23 cellular contexts compared by ENCODE assay signal in the genomic region with DNA sequence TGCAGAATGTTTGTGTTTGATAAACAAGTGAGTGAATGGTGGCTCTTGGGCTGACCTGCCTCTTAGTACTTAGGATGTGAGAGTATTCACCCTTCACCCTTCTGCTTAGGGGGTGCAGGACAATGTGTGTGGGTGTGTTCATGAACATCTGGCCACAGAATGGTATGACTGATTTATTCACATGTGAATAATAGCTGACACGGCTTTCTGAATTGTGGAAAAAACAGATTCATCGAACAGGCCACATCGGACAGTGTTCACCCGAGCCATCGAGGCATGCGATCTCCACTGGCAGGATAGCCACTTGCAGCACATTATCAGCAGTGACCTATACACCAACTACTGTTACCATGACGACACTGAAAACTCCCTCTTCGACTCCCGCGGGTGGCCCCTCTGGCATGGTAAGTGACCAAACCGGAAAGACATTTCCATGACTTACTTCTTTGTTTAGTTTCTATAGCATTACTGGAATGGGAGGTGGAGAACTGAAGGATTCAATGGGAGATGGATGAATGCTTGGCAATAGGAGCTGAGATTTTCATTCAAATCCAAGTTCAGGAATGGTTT.
A peak's percentile ranks its signal among the peaks of the same experiment; 100 is the strongest.
DNase-seq lines count a peak whose midpoint lies in the region; TF ChIP-seq lines count a peak whose summit lies in the region.
"Had no signal": no experiment of that assay in that cellular context is flagged by ENCODE, and none has a peak within 500 bp of the region (broad histone marks: within the 10 kb centered on the region; RNA-seq: fewer than 3 reads in every experiment).

No MANE protein-coding gene starts in this region.

- no peaks in the 10 kb centered on the region for H3K27me3 ChIP-seq in brain microvascular endothelial cell (replicated peaks)
- H3K27me3 ChIP-seq in osteoblast (ENCODE audit: insufficient read depth, low read length) = no peaks in the 10 kb centered on the region
- H3K27me3 ChIP-seq: adrenal gland; BLaER1 treated with 17β-estradiol and CSF1 and Interleukin-3, amounts not matched to agents 10 nM and 100 nM; left lung; testis had no signal

- peaks cover 23% of the 10 kb centered on the region for H3K36me3 Mint-ChIP-seq in type B pancreatic cell

- H3K4me1 ChIP-seq in osteoblast (ENCODE audit: insufficient read depth, low read length) = no peaks in the 10 kb centered on the region
- H3K4me1 ChIP-seq: adrenal gland; BLaER1 treated with 17β-estradiol and CSF1 and Interleukin-3, amounts not matched to agents 10 nM and 100 nM; left lung; testis had no signal

- peak; percentile 2 for DNase-seq in NCI-H146 (lab: John Stamatoyannopoulos, UW)
- no peak for DNase-seq in NCI-H146 treated with DMSO at 0.1 percent for 48 hours (lab: John Stamatoyannopoulos, UW; ENCODE audit: unreplicated experiment)
- peak; percentile 35 for DNase-seq in brain microvascular endothelial cell
- peak; percentile 26 for DNase-seq in kidney tubule cell (ENCODE audit: low spot score)
- no peak for DNase-seq in type B pancreatic cell (ENCODE audit: extremely low spot score, unreplicated experiment)
- DNase-seq in stimulated activated CD4-positive, alpha-beta T cell treated with anti-CD3 and anti-CD28 coated beads, Interleukin-12 subunit alpha, Interleukin-12 subunit beta, amount 100 ng/mL, for 4 hours = no peak
- no peak for DNase-seq in osteoblast (ENCODE audit: insufficient read length, low spot score, missing footprints)
- DNase-seq in inferior parietal cortex (ENCODE audit: extremely low spot score) = no peak
- DNase-seq: 8988T; activated CD8-positive, alpha-beta T cell treated with anti-CD3 and anti-CD28 coated beads for 36 hours; adrenal gland; DMS153; left lung; naive thymus-derived CD4-positive, alpha-beta T cell; NCI-H1930; NCI-H510A treated with DMSO at 0.1 percent for 48 hours; right cardiac atrium; stimulated activated CD4-positive, alpha-beta T cell treated with anti-CD3 and anti-CD28 coated beads, Interleukin-2, amount 100 ng/mL, for 48 hours; stimulated activated CD8-positive, alpha-beta memory T cell treated with anti-CD3 and anti-CD28 coated beads, Interleukin-4, amount 100 ng/mL, for 48 hours; testis had no signal

- H3K4me3 ChIP-seq in brain microvascular endothelial cell (ENCODE audit: low read depth, low read length) = no peak overlapping the region
- H3K4me3 ChIP-seq in osteoblast (ENCODE audit: insufficient read depth, low read length) = no peak overlapping the region
- H3K4me3 ChIP-seq: adrenal gland; BLaER1 treated with 17β-estradiol and CSF1 and Interleukin-3, amounts not matched to agents 10 nM and 100 nM; coronary artery; left lung; testis had no signal

- H3K27me3 Mint-ChIP-seq in type B pancreatic cell = no peaks in the 10 kb centered on the region
- H3K27me3 Mint-ChIP-seq: activated CD8-positive, alpha-beta T cell treated with anti-CD3 and anti-CD28 coated beads for 36 hours; naive thymus-derived CD4-positive, alpha-beta T cell had no signal

- no peak for TF ChIP-seq CTCF in brain microvascular endothelial cell (IDR thresholded peaks at IDR 0.05; ENCODE audit: low read depth, low read length, missing control alignments)
- no peak for TF ChIP-seq CTCF in type B pancreatic cell (conservative IDR thresholded peaks at IDR 0.05)
- no peak for TF ChIP-seq CTCF in osteoblast (IDR thresholded peaks at IDR 0.05; ENCODE audit: extremely low read depth, low read depth, low read length)

- H3K27ac ChIP-seq in brain microvascular endothelial cell = no peak overlapping the region
- no peak overlapping the region for H3K27ac ChIP-seq in osteoblast (ENCODE audit: low read depth, low read length)
- H3K27ac ChIP-seq: adrenal gland; BLaER1 treated with 17β-estradiol and CSF1 and Interleukin-3, amounts not matched to agents 10 nM and 100 nM; coronary artery; left lung; testis had no signal

- H3K36me3 ChIP-seq in brain microvascular endothelial cell (replicated peaks) (peaks cover 6% of the 10 kb centered on the region), osteoblast (ENCODE audit: insufficient read depth, low read length) (peaks cover 19% of the 10 kb centered on the region)

- no peaks in the 10 kb centered on the region for H4K20me1 ChIP-seq in osteoblast (ENCODE audit: insufficient read depth, low read length)

- peak overlapping the region; percentile 76 for H3K27ac Mint-ChIP-seq in type B pancreatic cell
- H3K27ac Mint-ChIP-seq: activated CD8-positive, alpha-beta T cell treated with anti-CD3 and anti-CD28 coated beads for 36 hours; activated T-helper 2 cell treated with anti-CD3 and anti-CD28 coated beads, Interferon-gamma antibody, Interleukin-2, Interleukin-4, amounts not matched to agents 10 μg/mL and 5 μg/mL and 100 μg/mL, durations not matched to agents 14 hours and 24 hours and 36 hours; naive thymus-derived CD4-positive, alpha-beta T cell had no signal

- H3K4me2 ChIP-seq in osteoblast (ENCODE audit: insufficient read depth, low read length) = no peak overlapping the region
- H3K4me2 ChIP-seq: BLaER1 treated with 17β-estradiol and CSF1 and Interleukin-3, amounts not matched to agents 10 nM and 100 nM had no signal

- in situ Hi-C loops in brain microvascular endothelial cell (cut with HindIII; ENCODE audit: low pct_ligation_motif_present, low sequenced_read_pairs) = no loop called here

- no peaks in the 10 kb centered on the region for H3K9me3 ChIP-seq in osteoblast (ENCODE audit: low read depth, low read length)
- H3K9me3 ChIP-seq: adrenal gland; BLaER1 treated with 17β-estradiol and CSF1 and Interleukin-3, amounts not matched to agents 10 nM and 100 nM; left lung; testis had no signal

- peak overlapping the region; percentile 48 for H3K4me3 Mint-ChIP-seq in type B pancreatic cell
- H3K4me3 Mint-ChIP-seq: activated CD8-positive, alpha-beta T cell treated with anti-CD3 and anti-CD28 coated beads for 36 hours; naive thymus-derived CD4-positive, alpha-beta T cell had no signal

- H3K4me1 Mint-ChIP-seq in type B pancreatic cell (ENCODE audit: unreplicated experiment) = peaks cover 23% of the 10 kb centered on the region

- H2AFZ ChIP-seq in osteoblast (ENCODE audit: low read length) = no peak overlapping the region

- no peaks in the 10 kb centered on the region for H3K9me3 Mint-ChIP-seq in type B pancreatic cell
- H3K9me3 Mint-ChIP-seq: activated CD8-positive, alpha-beta T cell treated with anti-CD3 and anti-CD28 coated beads for 36 hours; activated T-helper 2 cell treated with anti-CD3 and anti-CD28 coated beads, Interferon-gamma antibody, Interleukin-2, Interleukin-4, amounts not matched to agents 10 μg/mL and 5 μg/mL and 100 μg/mL, durations not matched to agents 14 hours and 24 hours and 36 hours had no signal

- H3K79me2 ChIP-seq in osteoblast (ENCODE audit: insufficient read depth, low read length) = peaks cover 22% of the 10 kb centered on the region

Comparison
In these comparisons a context has a peak if more than half of its experiments do, and no peak if none do; other contexts are left out.
1. DNase-seq: peak in NCI-H146 (single experiment), brain microvascular endothelial cell (single experiment) and kidney tubule cell (single experiment); none in NCI-H146 treated with DMSO at 0.1 percent for 48 hours (single experiment), type B pancreatic cell (single experiment), stimulated activated CD4-positive, alpha-beta T cell treated with anti-CD3 and anti-CD28 coated beads, Interleukin-12 subunit alpha, Interleukin-12 subunit beta, amount 100 ng/mL, for 4 hours (single experiment), osteoblast (single experiment) and inferior parietal cortex (single experiment).